Comparison of ENCODE assay signal across 8 cellular contexts in the genomic region with DNA sequence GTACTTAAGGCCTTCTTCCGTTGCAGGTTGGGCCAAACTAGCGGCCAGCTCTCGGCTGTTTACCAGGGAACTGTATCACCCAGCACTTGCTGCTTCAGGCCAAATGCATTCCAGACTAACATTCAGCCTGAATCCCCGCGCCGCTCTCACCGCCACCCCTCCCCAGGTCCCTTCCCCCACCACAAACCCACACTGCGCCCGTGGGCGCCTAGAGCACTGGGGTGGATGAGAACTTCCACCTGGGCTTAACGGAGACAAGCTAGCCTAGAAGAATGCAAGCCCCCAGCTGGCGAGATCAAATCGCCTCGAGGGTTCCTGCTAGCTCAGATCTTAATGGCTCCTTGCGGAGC. TPM values are rescaled to one million over a fixed set of nuclear protein-coding genes. Genes with fewer than 3 reads are reported as not detected.
DNase-seq lines count a peak whose midpoint lies in the region; ATAC-seq and TF ChIP-seq lines count a peak whose summit lies in the region.

No MANE protein-coding gene starts in this region.

- peak; percentile 37 for DNase-seq in DMS79 treated with DMSO at 0.1 percent for 48 hours (lab: John Stamatoyannopoulos, UW)
- no peak for DNase-seq in DMS79 (lab: John Stamatoyannopoulos, UW)
- DNase-seq in NCI-H128 (lab: John Stamatoyannopoulos, UW; ENCODE audit: unreplicated experiment): peak; percentile 23
- peak; percentile 76 for DNase-seq in cerebellar cortex (ENCODE audit: low spot score)
- DNase-seq in left lobe of liver (ENCODE audit: low spot score): peak; percentile 54
- no peak for DNase-seq in GM20000 (ENCODE audit: low spot score)

- TF ChIP-seq CTCF in GM20000 (IDR thresholded peaks at IDR 0.05; ENCODE audit: extremely low read depth, missing control alignments): no peak

- H3K9ac ChIP-seq in stomach smooth muscle (ENCODE audit: low read length in 2 of 2): peak overlapping the region; percentile 83 to 87

- H3K27ac ChIP-seq in stomach smooth muscle (ENCODE audit: low read length): peak overlapping the region; percentile 89

- peak overlapping the region; percentile 91 to 95 for H3K4me3 ChIP-seq in stomach smooth muscle (ENCODE audit: low read length in 2 of 2)

- peaks cover 32% of the 10 kb centered on the region for H3K4me1 ChIP-seq in stomach smooth muscle (ENCODE audit: control insufficient read depth, insufficient read depth, low read length)

- H3K9me3 ChIP-seq in stomach smooth muscle (ENCODE audit: control insufficient read depth in 2 of 2, low read length in 2 of 2): no peaks in the 10 kb centered on the region

- peak; percentile 52 for ATAC-seq in left lobe of liver
- no peak for ATAC-seq in GM19463 (IDR thresholded peaks at IDR 0.05; ENCODE audit: unreplicated experiment)

- no peaks in the 10 kb centered on the region for H3K27me3 ChIP-seq in stomach smooth muscle (ENCODE audit: control insufficient read depth in 1 of 2, insufficient read depth in 2 of 2, low read length in 2 of 2)

- no peaks in the 10 kb centered on the region for H3K36me3 ChIP-seq in stomach smooth muscle (ENCODE audit: control insufficient read depth in 2 of 2, insufficient read depth in 2 of 2, low read length in 2 of 2)

RNA-seq across cellular contexts. Expression of gene TCAF1, which starts 0.6 kb away (rescaled TPM):
- 56.1 TPM for total RNA-seq in left lobe of liver

RNA-seq across cellular contexts. Expression of gene OR2F2, which starts 33.7 kb away (rescaled TPM):
- total RNA-seq in left lobe of liver: not detected

RNA-seq across cellular contexts. Expression of gene OR2F1, which starts 53.3 kb away (rescaled TPM):
- total RNA-seq in left lobe of liver: not detected

Comparison
In these comparisons a context has a peak if more than half of its experiments do, and no peak if none do; other contexts are left out.
1. DNase-seq: peak in DMS79 treated with DMSO at 0.1 percent for 48 hours (single experiment), NCI-H128 (single experiment), cerebellar cortex (single experiment) and left lobe of liver (single experiment); none in DMS79 (single experiment) and GM20000 (single experiment).